Comparison of ENCODE assay signal across 9 cellular contexts in the genomic region with DNA sequence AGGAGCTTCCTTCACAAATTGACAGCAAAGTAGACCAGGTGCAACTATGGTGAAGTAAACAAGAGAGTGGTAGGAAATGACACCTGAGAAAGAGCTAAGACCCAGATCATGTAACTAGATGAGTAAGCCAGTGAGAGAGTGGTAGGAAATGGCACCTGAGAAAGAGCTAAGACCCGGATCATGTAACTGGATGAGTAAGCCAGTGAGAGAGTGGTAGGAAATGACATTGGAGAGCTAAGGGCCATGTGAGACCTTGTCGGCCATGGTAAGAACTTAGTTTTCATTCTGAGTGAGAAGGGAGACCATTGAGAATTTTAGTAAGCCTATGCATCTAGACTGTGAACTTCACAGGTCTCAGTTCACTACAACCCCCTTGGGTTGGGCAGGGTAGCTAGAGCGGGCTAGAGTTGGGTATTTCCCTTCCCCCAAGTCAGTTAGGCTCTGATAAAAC. TPM values are rescaled to one million over a fixed set of nuclear protein-coding genes. Genes with fewer than 3 reads are reported as not detected.
A peak's percentile ranks its signal among the peaks of the same experiment; 100 is the strongest.
DNase-seq lines count a peak whose midpoint lies in the region; ATAC-seq and TF ChIP-seq lines count a peak whose summit lies in the region.
"Had no signal": no experiment of that assay in that cellular context is flagged by ENCODE, and none has a peak within 500 bp of the region (broad histone marks: within the 10 kb centered on the region; RNA-seq: fewer than 3 reads in every experiment).

No MANE protein-coding gene starts in this region.

- no peak overlapping the region for H3K9ac ChIP-seq in SK-N-SH

- DNase-seq in SK-N-SH (no peak), T-helper 1 cell (peak in 4 of 5 donors; percentile 25 to 95 (median 34)), testis (no peak), NCI-H187 (lab: John Stamatoyannopoulos, UW) (no peak), C1 segment of cervical spinal cord (lab: John Stamatoyannopoulos, UW) (no peak)
- DNase-seq in effector memory CD4-positive, alpha-beta T cell: peak; percentile 29 to 37 (median 36)
- DNase-seq: psoas muscle had no signal

- H4K20me1 ChIP-seq in SK-N-SH (ENCODE audit: insufficient read depth): no peaks in the 10 kb centered on the region

- peaks cover 0 to 4% of the 10 kb centered on the region in 2 experiments; a peak in 2 of 4 replicates for H3K4me1 ChIP-seq in SK-N-SH (ENCODE audit: control insufficient read depth in 1 of 2, insufficient read depth in 2 of 2, low read depth in 1 of 2, low read length in 1 of 2)
- peaks cover 49% of the 10 kb centered on the region for H3K4me1 ChIP-seq in effector memory CD4-positive, alpha-beta T cell (ENCODE audit: control insufficient read depth, insufficient read depth, low read length, poor library complexity, severe bottlenecking)
- H3K4me1 ChIP-seq in testis: peaks cover 5% of the 10 kb centered on the region
- H3K4me1 ChIP-seq: psoas muscle had no signal

- TF ChIP-seq CTCF in SK-N-SH (IDR thresholded peaks at IDR 0.05): no peak
- TF ChIP-seq CTCF in testis (IDR thresholded peaks at IDR 0.05): no peak

- H3K79me2 ChIP-seq in SK-N-SH (ENCODE audit: insufficient read depth): no peaks in the 10 kb centered on the region

- H3K9me3 ChIP-seq in SK-N-SH (no peaks in the 10 kb centered on the region), testis (no peaks in the 10 kb centered on the region)
- no peaks in the 10 kb centered on the region for H3K9me3 ChIP-seq in effector memory CD4-positive, alpha-beta T cell (ENCODE audit: control insufficient read depth, low read length)
- H3K9me3 ChIP-seq: psoas muscle had no signal

- H3F3A ChIP-seq in SK-N-SH (replicated peaks; ENCODE audit: insufficient read depth): peaks cover 2% of the 10 kb centered on the region

- POLR2A ChIA-PET in SK-N-SH (lab: Yijun Ruan, JAX): no interaction called here

- H3K27me3 ChIP-seq in SK-N-SH (ENCODE audit: insufficient read depth): no peaks in the 10 kb centered on the region
- no peaks in the 10 kb centered on the region for H3K27me3 ChIP-seq in effector memory CD4-positive, alpha-beta T cell (replicated peaks; ENCODE audit: control insufficient read depth, insufficient read depth, low read length, poor library complexity, severe bottlenecking)
- no peaks in the 10 kb centered on the region for H3K27me3 ChIP-seq in testis

- CTCF ChIA-PET in SK-N-SH (lab: Yijun Ruan, JAX): no interaction called here

- H3K36me3 ChIP-seq in SK-N-SH (replicated peaks in 1 of 2; ENCODE audit: control insufficient read depth in 1 of 2, insufficient read depth in 2 of 2, low read length in 1 of 2): no peaks in the 10 kb centered on the region
- no peaks in the 10 kb centered on the region for H3K36me3 ChIP-seq in effector memory CD4-positive, alpha-beta T cell (ENCODE audit: control insufficient read depth, insufficient read depth, low read length)
- H3K36me3 ChIP-seq in testis (ENCODE audit: low read depth, missing control alignments): no peaks in the 10 kb centered on the region

- TF ChIP-seq RAD21 in SK-N-SH (IDR thresholded peaks at IDR 0.05; ENCODE audit: low read length): no peak

- TF ChIP-seq EP300 in SK-N-SH (IDR thresholded peaks at IDR 0.05; ENCODE audit: borderline replicate concordance in 1 of 2, low read depth in 1 of 2, low read length in 1 of 2): no peak

- intact Hi-C loops in testis (cut with DNase I; ENCODE audit: low total_unique reads): no loop called here

- ATAC-seq in SK-N-SH treated with all-trans-retinoic acid at 6 μM for 48 hours: no peak; the same call in 2 of the 3 replicates
- peak; percentile 97 for ATAC-seq in HG03064 (IDR thresholded peaks at IDR 0.05; ENCODE audit: low read depth, unreplicated experiment)

- no peak for TF ChIP-seq POLR2A in testis (IDR thresholded peaks at IDR 0.05)

- H3K27ac ChIP-seq in SK-N-SH (ENCODE audit: low read depth in 2 of 2, low read length in 1 of 2) (no peak overlapping the region), testis (no peak overlapping the region)
- H3K27ac ChIP-seq in effector memory CD4-positive, alpha-beta T cell (ENCODE audit: insufficient read depth, low read length, poor library complexity, severe bottlenecking): peak overlapping the region; percentile 70
- H3K27ac ChIP-seq: psoas muscle had no signal

- WGBS in SK-N-SH (ENCODE audit: low lambda C conversion rate): 50% methylated on average over 3 of the region's 3 CpGs
- WGBS in testis, 2 donors: 89 to 95% methylated on average over 3 of the region's 3 CpGs

- H3K4me3 ChIP-seq in SK-N-SH (ENCODE audit: low read depth in 2 of 2, low read length in 1 of 2): no peak overlapping the region
- no peak overlapping the region for H3K4me3 ChIP-seq in effector memory CD4-positive, alpha-beta T cell (ENCODE audit: insufficient read depth, low read depth, low read length, poor library complexity, severe bottlenecking)
- no peak overlapping the region for H3K4me3 ChIP-seq in testis
- H3K4me3 ChIP-seq: psoas muscle had no signal

- H3K9me2 ChIP-seq in SK-N-SH: no peaks in the 10 kb centered on the region

- 0 out of 2 replicates have a peak overlapping the region, but pooled peaks have one; percentile 59 for H2AFZ ChIP-seq in SK-N-SH (ENCODE audit: low read depth)

- no peak overlapping the region for H3K4me2 ChIP-seq in SK-N-SH

TF ChIP-seq in SK-N-SH, 30 proteins besides CTCF, POLR2A, EP300 and RAD21 (continues in another document):
- no peak for TF ChIP-seq SMC3 (IDR thresholded peaks at IDR 0.05; ENCODE audit: low read depth, low read length)
- TF ChIP-seq TEAD4 (IDR thresholded peaks at IDR 0.05; ENCODE audit: borderline replicate concordance, insufficient read depth): no peak
- TF ChIP-seq NRF1 (IDR thresholded peaks at IDR 0.05; ENCODE audit: low read depth, low read length): no peak
- no peak for TF ChIP-seq FOXM1 (IDR thresholded peaks at IDR 0.05; ENCODE audit: low read depth)
- no peak for TF ChIP-seq PBX3 (IDR thresholded peaks at IDR 0.05)
- no peak for TF ChIP-seq GATA2 (CRISPR knock-in tag; IDR thresholded peaks at IDR 0.05)
- no peak for TF ChIP-seq JUND (IDR thresholded peaks at IDR 0.05)
- no peak for TF ChIP-seq MAX (IDR thresholded peaks at IDR 0.05; ENCODE audit: low read depth)

TF ChIP-seq in SK-N-SH treated with all-trans-retinoic acid at 6 μM for 48 hours, 23 proteins besides CTCF, POLR2A, EP300 and RAD21:
- no peak for TF ChIP-seq GLIS3 (CRISPR knock-in tag; IDR thresholded peaks at IDR 0.05)
- TF ChIP-seq ARNTL (CRISPR knock-in tag; IDR thresholded peaks at IDR 0.05; ENCODE audit: borderline replicate concordance, low read depth): no peak
- TF ChIP-seq ZNF70 (CRISPR knock-in tag; IDR thresholded peaks at IDR 0.05): no peak

RNA-seq across cellular contexts. Expression of gene SENP7, which starts 5.4 kb away (rescaled TPM):
- polyA plus RNA-seq in SK-N-SH (2012; rRNA removed) (2.7 and 4.5 TPM in 2 replicates), testis (ENCODE audit: insufficient read depth, low read depth, low replicate concordance) (12.6 TPM)
- polyA plus RNA-seq in SK-N-SH (2012; cell fraction: cytosol; rRNA removed): 2.4 and 2.7 TPM in 2 replicates
- polyA plus RNA-seq in SK-N-SH (2012; cell fraction: nucleus; rRNA removed): 4.2 and 12.4 TPM in 2 replicates
- 10 to 100 TPM; 23.9 to 25.7 TPM for total RNA-seq in testis

RNA-seq across cellular contexts. Expression of gene TRMT10C, which starts 43.2 kb away (rescaled TPM):
- polyA plus RNA-seq in SK-N-SH (2012; rRNA removed) (13.7 and 16.1 TPM in 2 replicates), testis (ENCODE audit: insufficient read depth, low read depth, low replicate concordance) (13.3 TPM)
- 20.2 and 25.4 TPM in 2 replicates for polyA plus RNA-seq in SK-N-SH (2012; cell fraction: cytosol; rRNA removed)
- polyA plus RNA-seq in SK-N-SH (2012; cell fraction: nucleus; rRNA removed): 7.9 and 9.5 TPM in 2 replicates
- total RNA-seq in testis: 10 to 100 TPM; 13.5 to 16.3 TPM

RNA-seq across cellular contexts. Expression of gene PCNP, which starts 55.5 kb away (rescaled TPM):
- 45.3 and 45.8 TPM in 2 replicates for polyA plus RNA-seq in SK-N-SH (2012; rRNA removed)
- 67.4 and 105 TPM in 2 replicates for polyA plus RNA-seq in SK-N-SH (2012; cell fraction: cytosol; rRNA removed)
- polyA plus RNA-seq in SK-N-SH (2012; cell fraction: nucleus; rRNA removed): 32.8 and 50.0 TPM in 2 replicates
- 10 to 100 TPM; 60.6 to 62.5 TPM for total RNA-seq in testis
- 89.1 TPM for polyA plus RNA-seq in testis (ENCODE audit: insufficient read depth, low read depth, low replicate concordance)

Comparison
In these comparisons a context has a peak if more than half of its experiments do, and no peak if none do; other contexts are left out.
1. DNase-seq: peak in T-helper 1 cell (4 of 5) and effector memory CD4-positive, alpha-beta T cell (3 of 3); none in SK-N-SH (single experiment), testis (single experiment), NCI-H187 (0 of 2) and C1 segment of cervical spinal cord (0 of 14).